ENCODE assay signal across 26 cellular contexts in the genomic region with DNA sequence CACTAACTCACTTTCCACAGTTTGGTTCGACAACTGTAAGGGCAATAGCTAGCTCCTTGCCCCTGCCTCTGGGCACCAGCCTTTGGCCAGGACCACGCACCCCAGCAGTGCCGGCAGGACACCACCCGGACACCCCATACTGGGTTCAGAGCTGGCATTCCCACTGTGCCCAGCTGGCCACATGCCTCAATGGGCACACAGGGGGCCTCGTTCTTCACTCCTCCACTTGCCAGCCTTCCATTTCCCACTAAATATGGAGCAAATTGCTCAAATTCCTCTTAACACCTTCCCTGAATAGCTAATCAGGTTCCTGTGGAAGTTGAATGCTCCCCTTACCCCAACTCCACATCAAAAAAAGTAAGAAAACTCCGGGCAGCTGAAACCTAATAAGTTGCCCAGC.
"Had no signal": no experiment of that assay in that cellular context is flagged by ENCODE, and none has a peak within 500 bp of the region (broad histone marks: within the 10 kb centered on the region; RNA-seq: fewer than 3 reads in every experiment).

No MANE protein-coding gene starts in this region.

- H3K4me3 Mint-ChIP-seq: activated CD4-positive, alpha-beta memory T cell treated with anti-CD3 and anti-CD28 coated beads, Interleukin-2, amount 10 ng/mL, durations not matched to agents 7 days and 5 days; activated CD4-positive, alpha-beta T cell treated with anti-CD3 and anti-CD28 coated beads, Interleukin-2, amount 10 ng/mL, durations not matched to agents 7 days and 5 days; activated naive CD4-positive, alpha-beta T cell treated with anti-CD3 and anti-CD28 coated beads, Interleukin-2, amount 50 U/mL, for 24 hours; activated naive CD8-positive, alpha-beta T cell treated with anti-CD3 and anti-CD28 coated beads, Interleukin-2, amount 50 U/mL, for 24 hours; endodermal cell; immature natural killer cell; mesothelial cell of epicardium; naive B cell; neural progenitor cell; T-helper 17 cell had no signal

- DNase-seq: activated CD4-positive, alpha-beta memory T cell treated with anti-CD3 and anti-CD28 coated beads, Interleukin-2, amount 10 ng/mL, durations not matched to agents 7 days and 5 days; activated CD4-positive, alpha-beta T cell treated with anti-CD3 and anti-CD28 coated beads, Interleukin-2, amount 10 ng/mL, durations not matched to agents 7 days and 5 days; activated CD8-positive, alpha-beta memory T cell treated with anti-CD3 and anti-CD28 coated beads, Interleukin-2, amount 50 U/mL, for 48 hours; activated naive CD8-positive, alpha-beta T cell treated with anti-CD3 and anti-CD28 coated beads, Interleukin-2, amount 50 U/mL, for 24 hours; activated T-cell treated with anti-CD3 and anti-CD28 coated beads, Interleukin-2, amount 50 U/mL, for 48 hours; endodermal cell; foreskin keratinocyte; heart left ventricle; immature natural killer cell; kidney; naive B cell; occipital lobe; stimulated activated CD4-positive, alpha-beta T cell treated with anti-CD3 and anti-CD28 coated beads, Interleukin-1b, Interleukin-23, amount 100 ng/mL, for 48 hours; stimulated activated CD4-positive, alpha-beta T cell treated with anti-CD3 and anti-CD28 coated beads, Interleukin-4, amount 100 ng/mL, for 4 hours; stimulated activated CD8-positive, alpha-beta memory T cell treated with anti-CD3 and anti-CD28 coated beads, Interleukin-4, amount 100 ng/mL, for 48 hours; stimulated activated naive CD4-positive, alpha-beta T cell; T-helper 17 cell; T1000; testis; transverse colon; WERI-Rb-1 had no signal

- H3K27ac Mint-ChIP-seq: activated CD4-positive, alpha-beta memory T cell treated with anti-CD3 and anti-CD28 coated beads, Interleukin-2, amount 10 ng/mL, durations not matched to agents 7 days and 5 days; activated CD4-positive, alpha-beta T cell treated with anti-CD3 and anti-CD28 coated beads, Interleukin-2, amount 10 ng/mL, durations not matched to agents 7 days and 5 days; activated naive CD4-positive, alpha-beta T cell treated with anti-CD3 and anti-CD28 coated beads, Interleukin-2, amount 50 U/mL, for 24 hours; activated naive CD8-positive, alpha-beta T cell treated with anti-CD3 and anti-CD28 coated beads, Interleukin-2, amount 50 U/mL, for 24 hours; activated T-helper 2 cell treated with anti-CD3 and anti-CD28 coated beads, Interferon-gamma antibody, Interleukin-2, Interleukin-4, amounts not matched to agents 10 μg/mL and 5 μg/mL and 100 μg/mL, durations not matched to agents 14 hours and 24 hours and 36 hours; endodermal cell; mesothelial cell of epicardium; neural progenitor cell; T-helper 17 cell had no signal

- H3K27me3 Mint-ChIP-seq: activated CD4-positive, alpha-beta memory T cell treated with anti-CD3 and anti-CD28 coated beads, Interleukin-2, amount 10 ng/mL, durations not matched to agents 7 days and 5 days; activated CD4-positive, alpha-beta T cell treated with anti-CD3 and anti-CD28 coated beads, Interleukin-2, amount 10 ng/mL, durations not matched to agents 7 days and 5 days; activated naive CD4-positive, alpha-beta T cell treated with anti-CD3 and anti-CD28 coated beads, Interleukin-2, amount 50 U/mL, for 24 hours; activated naive CD8-positive, alpha-beta T cell treated with anti-CD3 and anti-CD28 coated beads, Interleukin-2, amount 50 U/mL, for 24 hours; naive B cell; T-helper 17 cell had no signal

- H3K4me1 Mint-ChIP-seq: activated CD4-positive, alpha-beta memory T cell treated with anti-CD3 and anti-CD28 coated beads, Interleukin-2, amount 10 ng/mL, durations not matched to agents 7 days and 5 days; activated CD4-positive, alpha-beta T cell treated with anti-CD3 and anti-CD28 coated beads, Interleukin-2, amount 10 ng/mL, durations not matched to agents 7 days and 5 days; activated naive CD4-positive, alpha-beta T cell treated with anti-CD3 and anti-CD28 coated beads, Interleukin-2, amount 50 U/mL, for 24 hours; immature natural killer cell; naive B cell had no signal

- ATAC-seq: activated CD4-positive, CD25-positive, alpha-beta regulatory T cell treated with anti-CD3 and anti-CD28 coated beads, Interleukin-2, amount 50 U/mL, for 24 hours; activated naive CD8-positive, alpha-beta T cell treated with anti-CD3 and anti-CD28 coated beads, Interleukin-2, amount 50 U/mL, for 24 hours; foreskin keratinocyte; heart left ventricle; T-helper 17 cell had no signal

- H3K9me3 Mint-ChIP-seq: activated CD4-positive, alpha-beta memory T cell treated with anti-CD3 and anti-CD28 coated beads, Interleukin-2, amount 10 ng/mL, durations not matched to agents 7 days and 5 days; activated CD4-positive, alpha-beta T cell treated with anti-CD3 and anti-CD28 coated beads, Interleukin-2, amount 10 ng/mL, durations not matched to agents 7 days and 5 days; activated naive CD4-positive, alpha-beta T cell treated with anti-CD3 and anti-CD28 coated beads, Interleukin-2, amount 50 U/mL, for 24 hours; activated naive CD8-positive, alpha-beta T cell treated with anti-CD3 and anti-CD28 coated beads, Interleukin-2, amount 50 U/mL, for 24 hours; activated T-helper 2 cell treated with anti-CD3 and anti-CD28 coated beads, Interferon-gamma antibody, Interleukin-2, Interleukin-4, amounts not matched to agents 10 μg/mL and 5 μg/mL and 100 μg/mL, durations not matched to agents 14 hours and 24 hours and 36 hours; endodermal cell; immature natural killer cell; mesothelial cell of epicardium; naive B cell; neural progenitor cell had no signal
